Comparison of ENCODE assay signal across 1 cellular context in genomic region chr22:21457023-21457787, GRCh38.
A peak's percentile ranks its signal among the peaks of the same experiment; 100 is the strongest.
TF ChIP-seq lines count a peak whose summit lies in the region.

No MANE protein-coding gene starts in this region.

TF ChIP-seq in HepG2, 621 proteins besides CTCF, POLR2A, EP300 and RAD21 (continued from another document and continues in another):
- TF ChIP-seq, protein P1, sequence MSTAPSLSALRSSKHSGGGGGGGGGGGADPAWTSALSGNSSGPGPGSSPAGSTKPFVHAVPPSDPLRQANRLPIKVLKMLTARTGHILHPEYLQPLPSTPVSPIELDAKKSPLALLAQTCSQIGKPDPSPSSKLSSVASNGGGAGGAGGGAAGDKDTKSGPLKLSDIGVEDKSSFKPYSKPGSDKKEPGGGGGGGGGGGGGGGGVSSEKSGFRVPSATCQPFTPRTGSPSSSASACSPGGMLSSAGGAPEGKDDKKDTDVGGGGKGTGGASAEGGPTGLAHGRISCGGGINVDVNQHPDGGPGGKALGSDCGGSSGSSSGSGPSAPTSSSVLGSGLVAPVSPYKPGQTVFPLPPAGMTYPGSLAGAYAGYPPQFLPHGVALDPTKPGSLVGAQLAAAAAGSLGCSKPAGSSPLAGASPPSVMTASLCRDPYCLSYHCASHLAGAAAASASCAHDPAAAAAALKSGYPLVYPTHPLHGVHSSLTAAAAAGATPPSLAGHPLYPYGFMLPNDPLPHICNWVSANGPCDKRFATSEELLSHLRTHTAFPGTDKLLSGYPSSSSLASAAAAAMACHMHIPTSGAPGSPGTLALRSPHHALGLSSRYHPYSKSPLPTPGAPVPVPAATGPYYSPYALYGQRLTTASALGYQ (CRISPR knock-in tag; IDR thresholded peaks at IDR 0.05), result 0 out of 2 replicates have a peak, but pooled peaks have one; percentile 25
- no peak for TF ChIP-seq ZNF362 (CRISPR knock-in tag; IDR thresholded peaks at IDR 0.05; ENCODE audit: borderline replicate concordance)
- no peak for TF ChIP-seq ZNF382 (CRISPR knock-in tag; IDR thresholded peaks at IDR 0.05; ENCODE audit: borderline replicate concordance)
- TF ChIP-seq, protein P2, sequence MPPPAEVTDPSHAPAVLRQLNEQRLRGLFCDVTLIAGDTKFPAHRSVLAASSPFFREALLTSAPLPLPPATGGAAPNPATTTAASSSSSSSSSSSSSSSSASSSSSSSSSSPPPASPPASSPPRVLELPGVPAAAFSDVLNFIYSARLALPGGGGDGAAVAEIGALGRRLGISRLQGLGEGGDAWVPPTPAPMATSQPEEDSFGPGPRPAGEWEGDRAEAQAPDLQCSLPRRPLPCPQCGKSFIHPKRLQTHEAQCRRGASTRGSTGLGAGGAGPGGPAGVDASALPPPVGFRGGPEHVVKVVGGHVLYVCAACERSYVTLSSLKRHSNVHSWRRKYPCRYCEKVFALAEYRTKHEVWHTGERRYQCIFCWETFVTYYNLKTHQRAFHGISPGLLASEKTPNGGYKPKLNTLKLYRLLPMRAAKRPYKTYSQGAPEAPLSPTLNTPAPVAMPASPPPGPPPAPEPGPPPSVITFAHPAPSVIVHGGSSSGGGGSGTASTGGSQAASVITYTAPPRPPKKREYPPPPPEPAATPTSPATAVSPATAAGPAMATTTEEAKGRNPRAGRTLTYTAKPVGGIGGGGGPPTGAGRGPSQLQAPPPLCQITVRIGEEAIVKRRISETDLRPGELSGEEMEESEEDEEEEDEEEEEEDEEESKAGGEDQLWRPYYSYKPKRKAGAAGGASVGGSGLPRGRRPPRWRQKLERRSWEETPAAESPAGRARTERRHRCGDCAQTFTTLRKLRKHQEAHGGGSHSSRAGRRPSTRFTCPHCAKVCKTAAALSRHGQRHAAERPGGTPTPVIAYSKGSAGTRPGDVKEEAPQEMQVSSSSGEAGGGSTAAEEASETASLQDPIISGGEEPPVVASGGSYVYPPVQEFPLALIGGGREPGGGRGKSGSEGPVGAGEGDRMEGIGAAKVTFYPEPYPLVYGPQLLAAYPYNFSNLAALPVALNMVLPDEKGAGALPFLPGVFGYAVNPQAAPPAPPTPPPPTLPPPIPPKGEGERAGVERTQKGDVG (CRISPR knock-in tag; IDR thresholded peaks at IDR 0.05; ENCODE audit: borderline replicate concordance), result no peak
- no peak for TF ChIP-seq ZNF773 (CRISPR knock-in tag; IDR thresholded peaks at IDR 0.05; ENCODE audit: borderline replicate concordance)
- TF ChIP-seq ZNF34 (CRISPR knock-in tag; IDR thresholded peaks at IDR 0.05; ENCODE audit: borderline replicate concordance), result no peak
- peak; percentile 62 for TF ChIP-seq PHF21A (CRISPR knock-in tag; IDR thresholded peaks at IDR 0.05)
- no peak for TF ChIP-seq ZNF180 (CRISPR knock-in tag; IDR thresholded peaks at IDR 0.05; ENCODE audit: borderline replicate concordance, low read depth)
- TF ChIP-seq PHB2 (IDR thresholded peaks at IDR 0.05; ENCODE audit: partially characterized antibody), result no peak
- no peak for TF ChIP-seq CENPT (CRISPR knock-in tag; IDR thresholded peaks at IDR 0.05; ENCODE audit: low read depth)
- no peak for TF ChIP-seq KDM5A (IDR thresholded peaks at IDR 0.05; ENCODE audit: borderline replicate concordance, low read length)
- TF ChIP-seq, protein P3, sequence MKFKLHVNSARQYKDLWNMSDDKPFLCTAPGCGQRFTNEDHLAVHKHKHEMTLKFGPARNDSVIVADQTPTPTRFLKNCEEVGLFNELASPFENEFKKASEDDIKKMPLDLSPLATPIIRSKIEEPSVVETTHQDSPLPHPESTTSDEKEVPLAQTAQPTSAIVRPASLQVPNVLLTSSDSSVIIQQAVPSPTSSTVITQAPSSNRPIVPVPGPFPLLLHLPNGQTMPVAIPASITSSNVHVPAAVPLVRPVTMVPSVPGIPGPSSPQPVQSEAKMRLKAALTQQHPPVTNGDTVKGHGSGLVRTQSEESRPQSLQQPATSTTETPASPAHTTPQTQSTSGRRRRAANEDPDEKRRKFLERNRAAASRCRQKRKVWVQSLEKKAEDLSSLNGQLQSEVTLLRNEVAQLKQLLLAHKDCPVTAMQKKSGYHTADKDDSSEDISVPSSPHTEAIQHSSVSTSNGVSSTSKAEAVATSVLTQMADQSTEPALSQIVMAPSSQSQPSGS (CRISPR knock-in tag; IDR thresholded peaks at IDR 0.05), result no peak; the same call in 1 of the 2 replicates
- no peak; the same call in 1 of the 2 replicates for TF ChIP-seq KDM5B (CRISPR knock-in tag; IDR thresholded peaks at IDR 0.05; ENCODE audit: borderline replicate concordance)
- 0 out of 2 replicates have a peak, but pooled peaks have one; percentile 69 for TF ChIP-seq AKAP8 (CRISPR knock-in tag; IDR thresholded peaks at IDR 0.05)
- no peak for TF ChIP-seq DR1 (CRISPR knock-in tag; IDR thresholded peaks at IDR 0.05)
- TF ChIP-seq ZNF746 (CRISPR knock-in tag; IDR thresholded peaks at IDR 0.05), result 0 out of 2 replicates have a peak, but pooled peaks have one; percentile 23
- TF ChIP-seq MTERF4 (CRISPR knock-in tag; IDR thresholded peaks at IDR 0.05), result no peak
- no peak for TF ChIP-seq TIGD3 (CRISPR knock-in tag; IDR thresholded peaks at IDR 0.05; ENCODE audit: borderline replicate concordance)
- no peak for TF ChIP-seq HOXA9 (CRISPR knock-in tag; IDR thresholded peaks at IDR 0.05; ENCODE audit: borderline replicate concordance)
- TF ChIP-seq TOE1 (CRISPR knock-in tag; IDR thresholded peaks at IDR 0.05), result no peak
- peak; percentile 43; the same call in 1 of the 2 replicates for TF ChIP-seq CCDC6 (CRISPR knock-in tag; IDR thresholded peaks at IDR 0.05)
- no peak for TF ChIP-seq MAFK (conservative IDR thresholded peaks at IDR 0.05 in 1 of 2, IDR thresholded peaks at IDR 0.05 in 1 of 2; ENCODE audit: low read length in 2 of 2)
- no peak; the same call in 1 of the 2 replicates for TF ChIP-seq DMAP1 (CRISPR knock-in tag; IDR thresholded peaks at IDR 0.05)
- TF ChIP-seq NCOR1 (IDR thresholded peaks at IDR 0.05; ENCODE audit: borderline replicate concordance, low read length), result peak; percentile 43; the same call in 1 of the 2 replicates
- TF ChIP-seq FOXM1 (CRISPR knock-in tag; IDR thresholded peaks at IDR 0.05), result no peak
- TF ChIP-seq ZFP90 (CRISPR knock-in tag; IDR thresholded peaks at IDR 0.05; ENCODE audit: borderline replicate concordance), result peak; percentile 76; the same call in 1 of the 2 replicates
- peak; percentile 38 for TF ChIP-seq FOXO1 (CRISPR knock-in tag; IDR thresholded peaks at IDR 0.05)
- peak; percentile 72 for TF ChIP-seq HDAC1 (CRISPR knock-in tag; IDR thresholded peaks at IDR 0.05)
- peak; percentile 44; the same call in 1 of the 2 replicates for TF ChIP-seq HOXA5 (CRISPR knock-in tag; IDR thresholded peaks at IDR 0.05)
- TF ChIP-seq, protein P4, sequence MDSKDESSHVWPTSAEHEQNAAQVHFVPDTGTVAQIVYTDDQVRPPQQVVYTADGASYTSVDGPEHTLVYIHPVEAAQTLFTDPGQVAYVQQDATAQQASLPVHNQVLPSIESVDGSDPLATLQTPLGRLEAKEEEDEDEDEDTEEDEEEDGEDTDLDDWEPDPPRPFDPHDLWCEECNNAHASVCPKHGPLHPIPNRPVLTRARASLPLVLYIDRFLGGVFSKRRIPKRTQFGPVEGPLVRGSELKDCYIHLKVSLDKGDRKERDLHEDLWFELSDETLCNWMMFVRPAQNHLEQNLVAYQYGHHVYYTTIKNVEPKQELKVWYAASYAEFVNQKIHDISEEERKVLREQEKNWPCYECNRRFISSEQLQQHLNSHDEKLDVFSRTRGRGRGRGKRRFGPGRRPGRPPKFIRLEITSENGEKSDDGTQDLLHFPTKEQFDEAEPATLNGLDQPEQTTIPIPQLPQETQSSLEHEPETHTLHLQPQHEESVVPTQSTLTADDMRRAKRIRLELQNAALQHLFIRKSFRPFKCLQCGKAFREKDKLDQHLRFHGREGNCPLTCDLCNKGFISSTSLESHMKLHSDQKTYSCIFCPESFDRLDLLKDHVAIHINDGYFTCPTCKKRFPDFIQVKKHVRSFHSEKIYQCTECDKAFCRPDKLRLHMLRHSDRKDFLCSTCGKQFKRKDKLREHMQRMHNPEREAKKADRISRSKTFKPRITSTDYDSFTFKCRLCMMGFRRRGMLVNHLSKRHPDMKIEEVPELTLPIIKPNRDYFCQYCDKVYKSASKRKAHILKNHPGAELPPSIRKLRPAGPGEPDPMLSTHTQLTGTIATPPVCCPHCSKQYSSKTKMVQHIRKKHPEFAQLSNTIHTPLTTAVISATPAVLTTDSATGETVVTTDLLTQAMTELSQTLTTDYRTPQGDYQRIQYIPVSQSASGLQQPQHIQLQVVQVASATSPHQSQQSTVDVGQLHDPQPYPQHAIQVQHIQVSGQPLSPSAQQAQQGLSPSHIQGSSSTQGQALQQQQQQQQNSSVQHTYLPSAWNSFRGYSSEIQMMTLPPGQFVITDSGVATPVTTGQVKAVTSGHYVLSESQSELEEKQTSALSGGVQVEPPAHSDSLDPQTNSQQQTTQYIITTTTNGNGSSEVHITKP (CRISPR knock-in tag; IDR thresholded peaks at IDR 0.05; ENCODE audit: low read depth), result peak; percentile 88
- TF ChIP-seq MTA1 (CRISPR knock-in tag; IDR thresholded peaks at IDR 0.05; ENCODE audit: borderline replicate concordance), result peak; percentile 92
- peak; percentile 80; the same call in 1 of the 2 replicates for TF ChIP-seq MIER3 (CRISPR knock-in tag; IDR thresholded peaks at IDR 0.05; ENCODE audit: borderline replicate concordance)
- TF ChIP-seq, protein P5, sequence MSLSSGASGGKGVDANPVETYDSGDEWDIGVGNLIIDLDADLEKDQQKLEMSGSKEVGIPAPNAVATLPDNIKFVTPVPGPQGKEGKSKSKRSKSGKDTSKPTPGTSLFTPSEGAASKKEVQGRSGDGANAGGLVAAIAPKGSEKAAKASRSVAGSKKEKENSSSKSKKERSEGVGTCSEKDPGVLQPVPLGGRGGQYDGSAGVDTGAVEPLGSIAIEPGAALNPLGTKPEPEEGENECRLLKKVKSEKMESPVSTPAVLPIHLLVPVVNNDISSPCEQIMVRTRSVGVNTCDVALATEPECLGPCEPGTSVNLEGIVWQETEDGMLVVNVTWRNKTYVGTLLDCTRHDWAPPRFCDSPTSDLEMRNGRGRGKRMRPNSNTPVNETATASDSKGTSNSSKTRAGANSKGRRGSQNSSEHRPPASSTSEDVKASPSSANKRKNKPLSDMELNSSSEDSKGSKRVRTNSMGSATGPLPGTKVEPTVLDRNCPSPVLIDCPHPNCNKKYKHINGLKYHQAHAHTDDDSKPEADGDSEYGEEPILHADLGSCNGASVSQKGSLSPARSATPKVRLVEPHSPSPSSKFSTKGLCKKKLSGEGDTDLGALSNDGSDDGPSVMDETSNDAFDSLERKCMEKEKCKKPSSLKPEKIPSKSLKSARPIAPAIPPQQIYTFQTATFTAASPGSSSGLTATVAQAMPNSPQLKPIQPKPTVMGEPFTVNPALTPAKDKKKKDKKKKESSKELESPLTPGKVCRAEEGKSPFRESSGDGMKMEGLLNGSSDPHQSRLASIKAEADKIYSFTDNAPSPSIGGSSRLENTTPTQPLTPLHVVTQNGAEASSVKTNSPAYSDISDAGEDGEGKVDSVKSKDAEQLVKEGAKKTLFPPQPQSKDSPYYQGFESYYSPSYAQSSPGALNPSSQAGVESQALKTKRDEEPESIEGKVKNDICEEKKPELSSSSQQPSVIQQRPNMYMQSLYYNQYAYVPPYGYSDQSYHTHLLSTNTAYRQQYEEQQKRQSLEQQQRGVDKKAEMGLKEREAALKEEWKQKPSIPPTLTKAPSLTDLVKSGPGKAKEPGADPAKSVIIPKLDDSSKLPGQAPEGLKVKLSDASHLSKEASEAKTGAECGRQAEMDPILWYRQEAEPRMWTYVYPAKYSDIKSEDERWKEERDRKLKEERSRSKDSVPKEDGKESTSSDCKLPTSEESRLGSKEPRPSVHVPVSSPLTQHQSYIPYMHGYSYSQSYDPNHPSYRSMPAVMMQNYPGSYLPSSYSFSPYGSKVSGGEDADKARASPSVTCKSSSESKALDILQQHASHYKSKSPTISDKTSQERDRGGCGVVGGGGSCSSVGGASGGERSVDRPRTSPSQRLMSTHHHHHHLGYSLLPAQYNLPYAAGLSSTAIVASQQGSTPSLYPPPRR (CRISPR knock-in tag; IDR thresholded peaks at IDR 0.05; ENCODE audit: borderline replicate concordance), result no peak
- TF ChIP-seq TAF1 (CRISPR knock-in tag; IDR thresholded peaks at IDR 0.05), result no peak
- no peak for TF ChIP-seq ZNF557 (CRISPR knock-in tag; IDR thresholded peaks at IDR 0.05)
- no peak for TF ChIP-seq PRMT3 (CRISPR knock-in tag; IDR thresholded peaks at IDR 0.05; ENCODE audit: borderline replicate concordance, low read depth)
- no peak for TF ChIP-seq DNMT1 (CRISPR knock-in tag; IDR thresholded peaks at IDR 0.05)
- TF ChIP-seq HOMEZ (CRISPR knock-in tag; IDR thresholded peaks at IDR 0.05; ENCODE audit: low read depth), result no peak
- TF ChIP-seq ZNF446 (CRISPR knock-in tag; IDR thresholded peaks at IDR 0.05), result no peak
- no peak for TF ChIP-seq NFATC3 (CRISPR knock-in tag; IDR thresholded peaks at IDR 0.05)
